19 cellular contexts compared by ENCODE assay signal in genomic region chr2:121804997-121805766, GRCh38.
DNase-seq lines count a peak whose midpoint lies in the region; ATAC-seq lines count a peak whose summit lies in the region.
"Had no signal": no experiment of that assay in that cellular context is flagged by ENCODE, and none has a peak within 500 bp of the region (broad histone marks: within the 10 kb centered on the region; RNA-seq: fewer than 3 reads in every experiment).

No MANE protein-coding gene starts in this region.

- ATAC-seq in HG02678 (IDR thresholded peaks at IDR 0.05; ENCODE audit: unreplicated experiment) (peak; percentile 56), GM21723 (IDR thresholded peaks at IDR 0.05; ENCODE audit: unreplicated experiment) (no peak)

- H3K4me1 ChIP-seq in iPS-18a (ENCODE audit: control insufficient read depth, low read depth, low read length), result peaks cover 24% of the 10 kb centered on the region
- H3K4me1 ChIP-seq: left ventricle myocardium inferior had no signal

- peak; percentile 65 for DNase-seq in DMS53 (lab: John Stamatoyannopoulos, UW)
- no peak for DNase-seq in DMS53 treated with DMSO at 0.1 percent for 48 hours (lab: John Stamatoyannopoulos, UW; ENCODE audit: unreplicated experiment)
- peak; percentile 65 to 74 for DNase-seq in NCI-H526 (lab: John Stamatoyannopoulos, UW)
- DNase-seq in substantia nigra (lab: John Stamatoyannopoulos, UW), result no peak
- no peak for DNase-seq in KG1 (lab: John Stamatoyannopoulos, UW)
- DNase-seq: activated CD4-positive, alpha-beta T cell treated with anti-CD3 and anti-CD28 coated beads, Interleukin-2, amount 50 U/mL, for 1 hour; activated T-cell treated with anti-CD3 and anti-CD28 coated beads, Interleukin-2, amount 50 U/mL, for 1 hour; central memory CD4-positive, alpha-beta T cell; foreskin fibroblast; left ventricle myocardium inferior; NCI-H1417 treated with DMSO at 0.1 percent for 48 hours; Right ventricle myocardium superior; stimulated activated CD4-positive, alpha-beta T cell treated with anti-CD3 and anti-CD28 coated beads, Interleukin-4, amount 100 ng/mL, for 1 hour had no signal

- H3K36me3 ChIP-seq in iPS-18a (ENCODE audit: control insufficient read depth, low read depth, low read length), result no peaks in the 10 kb centered on the region
- H3K36me3 ChIP-seq: tibial nerve had no signal

- peak overlapping the region; percentile 36 for H3K4me3 ChIP-seq in iPS-18a (ENCODE audit: low read length)
- H3K4me3 ChIP-seq: left ventricle myocardium inferior, tibial nerve had no signal

- H3K27me3 ChIP-seq in iPS-18a (ENCODE audit: control insufficient read depth, insufficient read depth, low read length), result no peaks in the 10 kb centered on the region
- H3K27me3 ChIP-seq: tibial nerve had no signal

- no peaks in the 10 kb centered on the region for H3K9me3 ChIP-seq in iPS-18a (ENCODE audit: control insufficient read depth, low read depth, low read length)

- H3K27ac ChIP-seq in iPS-18a (ENCODE audit: low read length), result peak overlapping the region; percentile 83
- no peak overlapping the region for H3K27ac ChIP-seq in substantia nigra (ENCODE audit: low read depth, low read length, poor library complexity, severe bottlenecking)
- H3K27ac ChIP-seq: 22Rv1, C4-2B, left ventricle myocardium inferior, tibial nerve had no signal

- H3K9ac ChIP-seq in iPS-18a (ENCODE audit: low read length), result peak overlapping the region; percentile 38

Comparison
In these comparisons a context has a peak if more than half of its experiments do, and no peak if none do; other contexts are left out.
1. DNase-seq: peak in DMS53 (single experiment) and NCI-H526 (2 of 2); none in DMS53 treated with DMSO at 0.1 percent for 48 hours (single experiment), substantia nigra (0 of 49) and KG1 (single experiment).